1 cellular context compared by ENCODE assay signal in the genomic region with DNA sequence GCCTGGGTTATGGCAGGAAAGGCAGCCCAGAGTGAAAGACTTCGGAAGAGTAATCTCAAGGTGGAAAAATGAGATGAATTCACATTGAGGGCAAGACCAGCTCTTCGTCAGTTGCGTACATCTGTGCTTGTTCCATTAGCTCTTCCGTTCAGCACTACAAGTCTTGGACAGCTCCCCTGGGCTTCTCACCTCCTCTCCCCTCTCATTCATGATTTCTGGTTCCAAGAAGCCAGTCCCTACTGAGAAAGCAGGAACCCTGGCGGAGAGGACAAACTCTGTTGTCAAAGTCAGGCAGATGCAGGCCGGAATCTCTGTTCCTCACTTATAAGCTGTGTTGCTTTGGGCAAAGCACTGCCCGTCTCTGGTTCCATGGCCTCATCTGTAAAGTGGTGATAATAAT.
TF ChIP-seq lines count a peak whose summit lies in the region.

No MANE protein-coding gene starts in this region.

TF ChIP-seq in GM23338, 12 proteins besides CTCF, POLR2A, EP300 and RAD21 (continued from another document):
- TF ChIP-seq, protein P1, sequence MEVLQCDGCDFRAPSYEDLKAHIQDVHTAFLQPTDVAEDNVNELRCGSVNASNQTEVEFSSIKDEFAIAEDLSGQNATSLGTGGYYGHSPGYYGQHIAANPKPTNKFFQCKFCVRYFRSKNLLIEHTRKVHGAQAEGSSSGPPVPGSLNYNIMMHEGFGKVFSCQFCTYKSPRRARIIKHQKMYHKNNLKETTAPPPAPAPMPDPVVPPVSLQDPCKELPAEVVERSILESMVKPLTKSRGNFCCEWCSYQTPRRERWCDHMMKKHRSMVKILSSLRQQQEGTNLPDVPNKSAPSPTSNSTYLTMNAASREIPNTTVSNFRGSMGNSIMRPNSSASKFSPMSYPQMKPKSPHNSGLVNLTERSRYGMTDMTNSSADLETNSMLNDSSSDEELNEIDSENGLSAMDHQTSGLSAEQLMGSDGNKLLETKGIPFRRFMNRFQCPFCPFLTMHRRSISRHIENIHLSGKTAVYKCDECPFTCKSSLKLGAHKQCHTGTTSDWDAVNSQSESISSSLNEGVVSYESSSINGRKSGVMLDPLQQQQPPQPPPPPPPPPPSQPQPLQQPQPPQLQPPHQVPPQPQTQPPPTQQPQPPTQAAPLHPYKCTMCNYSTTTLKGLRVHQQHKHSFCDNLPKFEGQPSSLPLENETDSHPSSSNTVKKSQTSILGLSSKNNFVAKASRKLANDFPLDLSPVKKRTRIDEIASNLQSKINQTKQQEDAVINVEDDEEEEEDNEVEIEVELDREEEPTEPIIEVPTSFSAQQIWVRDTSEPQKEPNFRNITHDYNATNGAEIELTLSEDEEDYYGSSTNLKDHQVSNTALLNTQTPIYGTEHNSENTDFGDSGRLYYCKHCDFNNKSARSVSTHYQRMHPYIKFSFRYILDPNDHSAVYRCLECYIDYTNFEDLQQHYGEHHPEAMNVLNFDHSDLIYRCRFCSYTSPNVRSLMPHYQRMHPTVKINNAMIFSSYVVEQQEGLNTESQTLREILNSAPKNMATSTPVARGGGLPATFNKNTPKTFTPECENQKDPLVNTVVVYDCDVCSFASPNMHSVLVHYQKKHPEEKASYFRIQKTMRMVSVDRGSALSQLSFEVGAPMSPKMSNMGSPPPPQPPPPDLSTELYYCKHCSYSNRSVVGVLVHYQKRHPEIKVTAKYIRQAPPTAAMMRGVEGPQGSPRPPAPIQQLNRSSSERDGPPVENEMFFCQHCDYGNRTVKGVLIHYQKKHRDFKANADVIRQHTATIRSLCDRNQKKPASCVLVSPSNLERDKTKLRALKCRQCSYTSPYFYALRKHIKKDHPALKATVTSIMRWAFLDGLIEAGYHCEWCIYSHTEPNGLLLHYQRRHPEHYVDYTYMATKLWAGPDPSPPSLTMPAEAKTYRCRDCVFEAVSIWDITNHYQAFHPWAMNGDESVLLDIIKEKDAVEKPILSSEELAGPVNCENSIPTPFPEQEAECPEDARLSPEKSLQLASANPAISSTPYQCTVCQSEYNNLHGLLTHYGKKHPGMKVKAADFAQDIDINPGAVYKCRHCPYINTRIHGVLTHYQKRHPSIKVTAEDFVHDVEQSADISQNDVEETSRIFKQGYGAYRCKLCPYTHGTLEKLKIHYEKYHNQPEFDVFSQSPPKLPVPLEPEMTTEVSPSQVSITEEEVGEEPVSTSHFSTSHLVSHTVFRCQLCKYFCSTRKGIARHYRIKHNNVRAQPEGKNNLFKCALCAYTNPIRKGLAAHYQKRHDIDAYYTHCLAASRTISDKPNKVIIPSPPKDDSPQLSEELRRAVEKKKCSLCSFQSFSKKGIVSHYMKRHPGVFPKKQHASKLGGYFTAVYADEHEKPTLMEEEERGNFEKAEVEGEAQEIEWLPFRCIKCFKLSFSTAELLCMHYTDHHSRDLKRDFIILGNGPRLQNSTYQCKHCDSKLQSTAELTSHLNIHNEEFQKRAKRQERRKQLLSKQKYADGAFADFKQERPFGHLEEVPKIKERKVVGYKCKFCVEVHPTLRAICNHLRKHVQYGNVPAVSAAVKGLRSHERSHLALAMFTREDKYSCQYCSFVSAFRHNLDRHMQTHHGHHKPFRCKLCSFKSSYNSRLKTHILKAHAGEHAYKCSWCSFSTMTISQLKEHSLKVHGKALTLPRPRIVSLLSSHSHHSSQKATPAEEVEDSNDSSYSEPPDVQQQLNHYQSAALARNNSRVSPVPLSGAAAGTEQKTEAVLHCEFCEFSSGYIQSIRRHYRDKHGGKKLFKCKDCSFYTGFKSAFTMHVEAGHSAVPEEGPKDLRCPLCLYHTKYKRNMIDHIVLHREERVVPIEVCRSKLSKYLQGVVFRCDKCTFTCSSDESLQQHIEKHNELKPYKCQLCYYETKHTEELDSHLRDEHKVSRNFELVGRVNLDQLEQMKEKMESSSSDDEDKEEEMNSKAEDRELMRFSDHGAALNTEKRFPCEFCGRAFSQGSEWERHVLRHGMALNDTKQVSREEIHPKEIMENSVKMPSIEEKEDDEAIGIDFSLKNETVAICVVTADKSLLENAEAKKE (CRISPR knock-in tag; IDR thresholded peaks at IDR 0.05): peak; percentile 91
TF ChIP-seq in GM23338: peak in this region for 2.
